Comparison of ENCODE assay signal across 17 cellular contexts in genomic region chr2:16142383-16143361, GRCh38.
DNase-seq lines count a peak whose midpoint lies in the region; ATAC-seq, FAIRE-seq and TF ChIP-seq lines count a peak whose summit lies in the region.
"Had no signal": no experiment of that assay in that cellular context is flagged by ENCODE, and none has a peak within 500 bp of the region (broad histone marks: within the 10 kb centered on the region; RNA-seq: fewer than 3 reads in every experiment).

No MANE protein-coding gene starts in this region.

- H3K9ac ChIP-seq in kidney (ENCODE audit: low read length in 2 of 2), result no peak overlapping the region

- ATAC-seq in stimulated activated naive B cell treated with anti-CD40 and anti-IgM and Interleukin-4, amounts not matched to agents 10 μg/mL and 1 μg/mL and 100 μg/mL, for 72 hours (replicated peaks), result peak; percentile 41 to 63
- no peak for ATAC-seq in GM18519 (IDR thresholded peaks at IDR 0.05; ENCODE audit: low FRiP score, unreplicated experiment)
- no peak for ATAC-seq in GM19452 (IDR thresholded peaks at IDR 0.05; ENCODE audit: unreplicated experiment)

- no peaks in the 10 kb centered on the region for H3K79me2 ChIP-seq in OCI-LY7 (ENCODE audit: insufficient read depth, low read depth, low read length)

- no peaks in the 10 kb centered on the region for H4K20me1 ChIP-seq in OCI-LY7 (ENCODE audit: insufficient read depth, low read length)

- H3K27ac ChIP-seq in OCI-LY7 (ENCODE audit: low read depth, low read length, poor library complexity, severe bottlenecking) (no peak overlapping the region), kidney (ENCODE audit: low read depth in 2 of 2, low read length in 2 of 2) (no peak overlapping the region)
- H3K27ac ChIP-seq: SJCRH30, skin epidermis, tibial nerve had no signal

- H3K9me3 Mint-ChIP-seq in immature natural killer cell, result peaks cover 0 to 2% (median 0%) of the 10 kb centered on the region in 6 donors
- peaks cover 0 to 4% of the 10 kb centered on the region in 2 donors for H3K9me3 Mint-ChIP-seq in stimulated activated naive B cell treated with anti-CD40 and anti-IgM and Interleukin-4, amounts not matched to agents 10 μg/mL and 1 μg/mL and 100 μg/mL, for 72 hours
- H3K9me3 Mint-ChIP-seq: activated B cell treated with CpG ODN at 0.5 μM for 24 hours had no signal

- H3K9me3 ChIP-seq in OCI-LY7 (ENCODE audit: low read length), result no peaks in the 10 kb centered on the region
- no peaks in the 10 kb centered on the region for H3K9me3 ChIP-seq in kidney (ENCODE audit: control insufficient read depth in 1 of 2, low read length in 2 of 2)
- H3K9me3 ChIP-seq: tibial nerve had no signal

- H2AFZ ChIP-seq in OCI-LY7 (ENCODE audit: low read length), result no peak overlapping the region

- H3K27ac Mint-ChIP-seq in immature natural killer cell, result peak overlapping the region in 1 of 6 donors; percentile 58
- H3K27ac Mint-ChIP-seq in stimulated activated naive B cell treated with anti-CD40 and anti-IgM and Interleukin-4, amounts not matched to agents 10 μg/mL and 1 μg/mL and 100 μg/mL, for 72 hours, result no peak overlapping the region
- H3K27ac Mint-ChIP-seq: activated B cell treated with CpG ODN at 0.5 μM for 24 hours, IgD-negative memory B cell, nephron had no signal

- intact Hi-C loops in OCI-LY7 (cut with micrococcal nuclease; ENCODE audit: unreplicated experiment) (no loop called here), kidney (cut with DNase I) (no loop called here)

- peak; percentile 39 for DNase-seq in SKM-1 treated with dmso at 0.1 percent for 144 hours (lab: John Stamatoyannopoulos, UW; ENCODE audit: unreplicated experiment)
- DNase-seq in SKM-1 (lab: John Stamatoyannopoulos, UW; ENCODE audit: unreplicated experiment), result no peak
- peak; percentile 7 for DNase-seq in OCI-LY7 (ENCODE audit: low spot score)
- DNase-seq in immature natural killer cell, result peak in 2 of 3 donors; percentile 17 to 32
- no peak for DNase-seq in stimulated activated naive B cell treated with anti-CD40 and anti-IgM and Interleukin-4, amounts not matched to agents 10 μg/mL and 1 μg/mL and 100 μg/mL, for 72 hours
- DNase-seq in kidney, result no peak
- DNase-seq: activated B cell treated with CpG ODN at 0.5 μM for 24 hours, islet precursor cell, NCI-H1436 treated with DMSO at 0.1 percent for 48 hours, SJCRH30 had no signal

- FAIRE-seq in kidney (lab: Jason Lieb, UNC), result no peak
- FAIRE-seq: endometrium had no signal

- no peaks in the 10 kb centered on the region for H3K4me1 Mint-ChIP-seq in immature natural killer cell
- H3K4me1 Mint-ChIP-seq in stimulated activated naive B cell treated with anti-CD40 and anti-IgM and Interleukin-4, amounts not matched to agents 10 μg/mL and 1 μg/mL and 100 μg/mL, for 72 hours, result no peaks in the 10 kb centered on the region
- H3K4me1 Mint-ChIP-seq: activated B cell treated with CpG ODN at 0.5 μM for 24 hours, IgD-negative memory B cell, nephron had no signal

- no peaks in the 10 kb centered on the region for H3K36me3 ChIP-seq in OCI-LY7 (ENCODE audit: insufficient read depth, low read length)
- H3K36me3 ChIP-seq in kidney (ENCODE audit: control insufficient read depth in 1 of 2, insufficient read depth in 2 of 2, low read length in 2 of 2), result no peaks in the 10 kb centered on the region
- H3K36me3 ChIP-seq: SJCRH30, tibial nerve had no signal

- H3K4me1 ChIP-seq in OCI-LY7 (ENCODE audit: insufficient read depth, low read length, poor library complexity, severe bottlenecking) (no peaks in the 10 kb centered on the region), kidney (ENCODE audit: control insufficient read depth in 1 of 2, insufficient read depth in 1 of 2, low read depth in 1 of 2, low read length in 2 of 2) (peaks cover 7 to 8% of the 10 kb centered on the region in 2 donors)
- H3K4me1 ChIP-seq: tibial nerve had no signal

- no peaks in the 10 kb centered on the region for H3K9me2 ChIP-seq in OCI-LY7 (ENCODE audit: insufficient read depth, low read length)

- CTCF ChIA-PET in OCI-LY7 (lab: Charles Lee; ENCODE audit: unreplicated experiment), result no interaction called here

- BruUV-seq in OCI-LY7 (replicated peaks; lab: Mats Ljungman, UMichigan), result no TSS peak

- H3K4me2 ChIP-seq in OCI-LY7 (ENCODE audit: low read length), result no peak overlapping the region

- no peak overlapping the region for H3K4me3 ChIP-seq in OCI-LY7 (ENCODE audit: low read depth, low read length, poor library complexity, severe bottlenecking)
- H3K4me3 ChIP-seq in kidney (ENCODE audit: low read length in 2 of 2), result no peak overlapping the region
- H3K4me3 ChIP-seq: SJCRH30, skin epidermis, tibial nerve had no signal

- no peak overlapping the region for H3K4me3 Mint-ChIP-seq in immature natural killer cell
- H3K4me3 Mint-ChIP-seq in stimulated activated naive B cell treated with anti-CD40 and anti-IgM and Interleukin-4, amounts not matched to agents 10 μg/mL and 1 μg/mL and 100 μg/mL, for 72 hours, result no peak overlapping the region
- H3K4me3 Mint-ChIP-seq: activated B cell treated with CpG ODN at 0.5 μM for 24 hours, IgD-negative memory B cell, nephron had no signal

- H3K36me3 Mint-ChIP-seq in immature natural killer cell, result no peaks in the 10 kb centered on the region
- no peaks in the 10 kb centered on the region for H3K36me3 Mint-ChIP-seq in stimulated activated naive B cell treated with anti-CD40 and anti-IgM and Interleukin-4, amounts not matched to agents 10 μg/mL and 1 μg/mL and 100 μg/mL, for 72 hours
- H3K36me3 Mint-ChIP-seq: IgD-negative memory B cell had no signal

- TF ChIP-seq CTCF in OCI-LY7 (conservative IDR thresholded peaks at IDR 0.05; ENCODE audit: low read length), result no peak
- TF ChIP-seq CTCF in kidney (IDR thresholded peaks at IDR 0.05; ENCODE audit: borderline replicate concordance, extremely low read depth, insufficient read depth), result no peak

- peaks cover 5 to 8% (median 8%) of the 10 kb centered on the region in 3 donors for H3K27me3 Mint-ChIP-seq in immature natural killer cell (ENCODE audit: low read depth in 3 of 3)
- no peaks in the 10 kb centered on the region for H3K27me3 Mint-ChIP-seq in stimulated activated naive B cell treated with anti-CD40 and anti-IgM and Interleukin-4, amounts not matched to agents 10 μg/mL and 1 μg/mL and 100 μg/mL, for 72 hours
- H3K27me3 Mint-ChIP-seq: activated B cell treated with CpG ODN at 0.5 μM for 24 hours, IgD-negative memory B cell had no signal

- POLR2A ChIA-PET in OCI-LY7 (lab: Charles Lee), result no interaction called here

Comparison
In these comparisons a context has a peak if more than half of its experiments do, and no peak if none do; other contexts are left out.
1. DNase-seq: peak in SKM-1 treated with dmso at 0.1 percent for 144 hours (single experiment), OCI-LY7 (single experiment) and immature natural killer cell (2 of 3); none in SKM-1 (single experiment), stimulated activated naive B cell treated with anti-CD40 and anti-IgM and Interleukin-4, amounts not matched to agents 10 μg/mL and 1 μg/mL and 100 μg/mL, for 72 hours (single experiment) and kidney (single experiment).
2. ATAC-seq: peak in stimulated activated naive B cell treated with anti-CD40 and anti-IgM and Interleukin-4, amounts not matched to agents 10 μg/mL and 1 μg/mL and 100 μg/mL, for 72 hours (2 of 2); none in GM18519 (single experiment) and GM19452 (single experiment).